ENCODE assay signal across 8 cellular contexts in the genomic region with DNA sequence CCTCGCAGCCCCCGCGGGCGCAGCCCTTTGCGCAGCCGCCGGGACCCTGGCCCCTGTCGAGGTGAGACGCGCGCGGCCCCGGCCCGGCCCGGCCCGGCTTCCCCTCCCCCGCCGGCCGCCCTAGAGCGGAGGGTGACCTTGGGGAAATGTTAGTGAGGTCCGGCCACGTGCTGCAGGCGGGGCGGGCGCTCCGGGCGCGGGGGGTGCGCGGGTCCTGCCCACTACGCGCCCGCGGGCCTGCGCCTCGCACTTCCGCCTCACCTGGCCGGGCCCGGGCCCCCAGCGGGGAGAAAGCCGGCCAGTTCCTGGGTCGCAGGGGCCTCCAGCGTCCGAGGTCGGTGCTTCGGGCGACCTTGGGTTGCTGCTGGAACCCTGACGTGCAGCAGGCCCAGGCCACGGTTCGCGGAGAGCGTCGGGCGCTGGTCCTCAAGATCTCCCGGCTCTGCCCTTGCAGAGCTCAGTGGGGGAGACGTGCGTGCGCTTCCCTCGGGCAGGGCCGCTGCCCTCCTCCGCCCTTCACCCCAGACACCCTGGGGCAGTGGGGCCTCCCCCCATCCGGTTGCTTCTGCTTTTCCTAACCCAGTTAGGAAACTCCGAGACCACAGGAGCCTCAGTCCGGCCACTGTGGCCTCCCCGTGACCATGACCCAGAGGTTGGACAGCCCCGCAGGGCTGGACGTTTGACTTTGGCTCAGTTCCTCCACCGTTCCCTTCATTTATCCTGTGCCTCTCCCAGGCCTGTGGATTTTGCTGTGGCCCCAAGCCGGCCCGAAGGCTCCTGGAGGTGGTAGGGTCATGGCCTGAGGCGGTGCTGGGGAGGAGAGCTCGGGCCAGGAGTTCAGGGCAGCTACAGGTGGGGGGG. TPM values are rescaled to one million over a fixed set of nuclear protein-coding genes. Genes with fewer than 3 reads are reported as not detected.
DNase-seq lines count a peak whose midpoint lies in the region; ATAC-seq, FAIRE-seq and TF ChIP-seq lines count a peak whose summit lies in the region.

No MANE protein-coding gene starts in this region.

- TF ChIP-seq CTCF in OCI-LY3 (IDR thresholded peaks at IDR 0.05; ENCODE audit: low read depth, low read length) (no peak), astrocyte of the spinal cord (IDR thresholded peaks at IDR 0.05; ENCODE audit: low read depth, low read length) (no peak), keratinocyte (optimal IDR thresholded peaks at IDR 0.05 in 1 of 3, IDR thresholded peaks at IDR 0.05 in 1 of 3, conservative IDR thresholded peaks at IDR 0.05 in 1 of 3; ENCODE audit: extremely low read depth in 1 of 3, insufficient read depth in 2 of 3, low read length in 3 of 3) (no peak)

- H3K4me3 ChIP-seq in OCI-LY3 (ENCODE audit: low read length): peak overlapping the region; percentile 82
- peak overlapping the region; percentile 50 for H3K4me3 ChIP-seq in astrocyte of the spinal cord (ENCODE audit: low read depth, low read length)
- peak overlapping the region; percentile 53 to 69 (median 65) for H3K4me3 ChIP-seq in keratinocyte (ENCODE audit: control insufficient read depth in 2 of 3, extremely low read depth in 1 of 3, insufficient read depth in 2 of 3, low read depth in 1 of 3, low read length in 3 of 3)

- in situ Hi-C loops in astrocyte of the spinal cord (cut with HindIII; ENCODE audit: low sequenced_read_pairs): no loop called here

- H3K9me3 ChIP-seq in OCI-LY3 (ENCODE audit: insufficient read depth, low read length): no peaks in the 10 kb centered on the region
- H3K9me3 ChIP-seq in keratinocyte (ENCODE audit: control insufficient read depth, low read depth, low read length): no peaks in the 10 kb centered on the region

- ATAC-seq in HG02678 (IDR thresholded peaks at IDR 0.05; ENCODE audit: unreplicated experiment): peak; percentile 41
- ATAC-seq in HG03457 (IDR thresholded peaks at IDR 0.05; ENCODE audit: unreplicated experiment): no peak

- peaks cover 35% of the 10 kb centered on the region for H3K79me2 ChIP-seq in OCI-LY3 (ENCODE audit: low read length)
- peaks cover 2% of the 10 kb centered on the region for H3K79me2 ChIP-seq in keratinocyte (ENCODE audit: control insufficient read depth, insufficient read depth, low read length)

- peaks cover 2% of the 10 kb centered on the region for H3K9me1 ChIP-seq in keratinocyte (ENCODE audit: control insufficient read depth, extremely low read depth, insufficient read depth, low read length)

- H3K4me2 ChIP-seq in OCI-LY3 (ENCODE audit: low read length) (peak overlapping the region; percentile 95), keratinocyte (ENCODE audit: control insufficient read depth, extremely low read depth, insufficient read depth, low read depth, low read length) (peak overlapping the region; percentile 80)

- dilution Hi-C loops in keratinocyte (cut with MboI; ENCODE audit: extremely low pct_ligation_motif_present, low sequenced_read_pairs): no loop called here

- H3K27me3 ChIP-seq in OCI-LY3 (ENCODE audit: low read depth, low read length): no peaks in the 10 kb centered on the region
- H3K27me3 ChIP-seq in keratinocyte (ENCODE audit: control insufficient read depth, extremely low read depth, insufficient read depth, low read length): no peaks in the 10 kb centered on the region

- DNase-seq in SIG-M5 treated with dmso at 0.1 percent for 504 hours (lab: John Stamatoyannopoulos, UW; ENCODE audit: unreplicated experiment) (peak; percentile 58), SIG-M5 (lab: John Stamatoyannopoulos, UW) (no peak), astrocyte of the spinal cord (ENCODE audit: low read depth, low spot score) (no peak), keratinocyte (ENCODE audit: low read depth, low spot score) (no peak)
- peak; percentile 25 for DNase-seq in stimulated activated CD4-positive, alpha-beta T cell treated with anti-CD3 and anti-CD28 coated beads, Interleukin-1b, Interleukin-23, amount 100 ng/mL, for 48 hours

- H3K27ac ChIP-seq in OCI-LY3 (ENCODE audit: low read length) (peak overlapping the region; percentile 55), keratinocyte (ENCODE audit: control insufficient read depth, insufficient read depth, low read length) (no peak overlapping the region)

- H2AFZ ChIP-seq in OCI-LY3 (ENCODE audit: low read depth, low read length) (no peak overlapping the region), keratinocyte (ENCODE audit: control insufficient read depth, low read length) (peak overlapping the region; percentile 40)

- H3K4me1 ChIP-seq in OCI-LY3 (ENCODE audit: low read length): peaks cover 17% of the 10 kb centered on the region
- H3K4me1 ChIP-seq in keratinocyte (ENCODE audit: control insufficient read depth, extremely low read depth, insufficient read depth, low read length): peaks cover 8% of the 10 kb centered on the region

- H3K36me3 ChIP-seq in OCI-LY3 (replicated peaks; ENCODE audit: low read depth, low read length) (peaks cover 3% of the 10 kb centered on the region), keratinocyte (ENCODE audit: control insufficient read depth in 2 of 2, extremely low read depth in 1 of 2, insufficient read depth in 2 of 2, low read length in 2 of 2) (no peaks in the 10 kb centered on the region)

- H3K9ac ChIP-seq in OCI-LY3 (ENCODE audit: low read length) (peak overlapping the region; percentile 90), keratinocyte (ENCODE audit: control insufficient read depth, extremely low read depth, insufficient read depth, low read length) (peak overlapping the region; percentile 67)

- no peak for FAIRE-seq in keratinocyte (lab: Jason Lieb, UNC)

- peaks cover 7% of the 10 kb centered on the region; the same call in 1 of the 2 replicates for H4K20me1 ChIP-seq in OCI-LY3 (ENCODE audit: insufficient read depth, low read length)
- no peaks in the 10 kb centered on the region for H4K20me1 ChIP-seq in keratinocyte (ENCODE audit: control insufficient read depth, extremely low read depth, insufficient read depth, low read length)

RNA-seq across cellular contexts. Expression of a gene that starts 0.8 kb away (rescaled TPM):
- polyA plus RNA-seq in keratinocyte: 5.9 to 14.5 TPM (median 8.1 TPM) in 3 replicates
- 1.1 TPM for polyA plus RNA-seq in keratinocyte (2011; ENCODE audit: low read depth)
- polyA plus RNA-seq in keratinocyte (2011; cell fraction: cytosol; rRNA removed): 5.4 and 16.2 TPM in 2 replicates
- 6.7 and 7.0 TPM in 2 replicates for polyA plus RNA-seq in keratinocyte (2011; cell fraction: nucleus; rRNA removed)
- 9.7 and 15.6 TPM in 2 replicates for polyA plus RNA-seq in keratinocyte (2012; ENCODE audit: low replicate concordance)
- 1.9 to 3.7 TPM (median 2.8 TPM) in 3 replicates for polyA minus RNA-seq in keratinocyte
- 34.0 TPM for polyA minus RNA-seq in keratinocyte (2011; cell fraction: cytosol; rRNA and poly(A)+ RNA removed)
- 4.3 and 4.9 TPM in 2 replicates for polyA minus RNA-seq in keratinocyte (2011; cell fraction: nucleus; rRNA and poly(A)+ RNA removed)

RNA-seq across cellular contexts. Expression of a gene that starts 6.3 kb away (rescaled TPM):
- polyA plus RNA-seq in keratinocyte: 46.9 to 65.8 TPM (median 49.4 TPM) in 3 replicates
- polyA plus RNA-seq in keratinocyte (2011; ENCODE audit: low read depth): 4.3 TPM
- 33.1 and 62.1 TPM in 2 replicates for polyA plus RNA-seq in keratinocyte (2011; cell fraction: cytosol; rRNA removed)
- 26.6 and 41.1 TPM in 2 replicates for polyA plus RNA-seq in keratinocyte (2011; cell fraction: nucleus; rRNA removed)
- polyA plus RNA-seq in keratinocyte (2012; ENCODE audit: low replicate concordance): 49.5 and 75.8 TPM in 2 replicates
- 13.4 to 34.2 TPM (median 25.4 TPM) in 3 replicates for polyA minus RNA-seq in keratinocyte
- polyA minus RNA-seq in keratinocyte (2011; cell fraction: cytosol; rRNA and poly(A)+ RNA removed): 109 TPM
- polyA minus RNA-seq in keratinocyte (2011; cell fraction: nucleus; rRNA and poly(A)+ RNA removed): 10.2 and 15.6 TPM in 2 replicates

RNA-seq across cellular contexts. Expression of a gene that starts 6.7 kb away (rescaled TPM):
- 5.9 to 9.2 TPM (median 8.2 TPM) in 3 replicates for polyA plus RNA-seq in keratinocyte
- polyA plus RNA-seq in keratinocyte (2011; ENCODE audit: low read depth): 1.7 TPM
- 0.96 and 2.7 TPM in 2 replicates for polyA plus RNA-seq in keratinocyte (2011; cell fraction: cytosol; rRNA removed)
- 40.1 and 49.6 TPM in 2 replicates for polyA plus RNA-seq in keratinocyte (2011; cell fraction: nucleus; rRNA removed)
- 8.4 and 10.3 TPM in 2 replicates for polyA plus RNA-seq in keratinocyte (2012; ENCODE audit: low replicate concordance)
- polyA minus RNA-seq in keratinocyte: 5.4 to 10.3 TPM (median 6.6 TPM) in 3 replicates
- polyA minus RNA-seq in keratinocyte (2011; cell fraction: cytosol; rRNA and poly(A)+ RNA removed): 10.2 TPM
- 13.1 and 17.9 TPM in 2 replicates for polyA minus RNA-seq in keratinocyte (2011; cell fraction: nucleus; rRNA and poly(A)+ RNA removed)

RNA-seq across cellular contexts. Expression of a gene that starts 11.6 kb away (rescaled TPM):
- 0.01 to 0.04 TPM in 2 of 3 replicates, not detected in the other for polyA plus RNA-seq in keratinocyte
- polyA plus RNA-seq in keratinocyte (2011; ENCODE audit: low read depth): 0.12 TPM
- 0.01 and 0.03 TPM in 2 replicates for polyA plus RNA-seq in keratinocyte (2011; cell fraction: cytosol; rRNA removed)
- 0.12 and 0.17 TPM in 2 replicates for polyA plus RNA-seq in keratinocyte (2011; cell fraction: nucleus; rRNA removed)
- 0.03 and 0.47 TPM in 2 replicates for polyA plus RNA-seq in keratinocyte (2012; ENCODE audit: low replicate concordance)
- 0.10 TPM in 1 of 3 replicates, not detected in the others for polyA minus RNA-seq in keratinocyte
- polyA minus RNA-seq in keratinocyte (2011; cell fraction: cytosol; rRNA and poly(A)+ RNA removed): not detected
- 0.31 and 0.42 TPM in 2 replicates for polyA minus RNA-seq in keratinocyte (2011; cell fraction: nucleus; rRNA and poly(A)+ RNA removed)

RNA-seq across cellular contexts. Expression of a gene that starts 25.5 kb away (rescaled TPM):
- 58.7 to 97.0 TPM (median 61.7 TPM) in 3 replicates for polyA plus RNA-seq in keratinocyte
- 60.0 TPM for polyA plus RNA-seq in keratinocyte (2011; ENCODE audit: low read depth)
- polyA plus RNA-seq in keratinocyte (2011; cell fraction: cytosol; rRNA removed): 20.5 and 45.5 TPM in 2 replicates
- polyA plus RNA-seq in keratinocyte (2011; cell fraction: nucleus; rRNA removed): 279 and 341 TPM in 2 replicates
- polyA plus RNA-seq in keratinocyte (2012; ENCODE audit: low replicate concordance): 64.1 and 66.4 TPM in 2 replicates
- polyA minus RNA-seq in keratinocyte: 26.1 to 90.0 TPM (median 31.0 TPM) in 3 replicates
- 72.1 TPM for polyA minus RNA-seq in keratinocyte (2011; cell fraction: cytosol; rRNA and poly(A)+ RNA removed)
- 61.3 and 76.7 TPM in 2 replicates for polyA minus RNA-seq in keratinocyte (2011; cell fraction: nucleus; rRNA and poly(A)+ RNA removed)

Comparison
In these comparisons a context has a peak if more than half of its experiments do, and no peak if none do; other contexts are left out.
1. DNase-seq: peak in SIG-M5 treated with dmso at 0.1 percent for 504 hours (single experiment) and stimulated activated CD4-positive, alpha-beta T cell treated with anti-CD3 and anti-CD28 coated beads, Interleukin-1b, Interleukin-23, amount 100 ng/mL, for 48 hours (single experiment); none in SIG-M5 (single experiment), astrocyte of the spinal cord (single experiment) and keratinocyte (single experiment).
2. Peak in every context shown above with its lines, with median percentiles within 50 percentile points of each other: H3K4me3 ChIP-seq.